Comparison of ENCODE assay signal across 11 cellular contexts in the genomic region with DNA sequence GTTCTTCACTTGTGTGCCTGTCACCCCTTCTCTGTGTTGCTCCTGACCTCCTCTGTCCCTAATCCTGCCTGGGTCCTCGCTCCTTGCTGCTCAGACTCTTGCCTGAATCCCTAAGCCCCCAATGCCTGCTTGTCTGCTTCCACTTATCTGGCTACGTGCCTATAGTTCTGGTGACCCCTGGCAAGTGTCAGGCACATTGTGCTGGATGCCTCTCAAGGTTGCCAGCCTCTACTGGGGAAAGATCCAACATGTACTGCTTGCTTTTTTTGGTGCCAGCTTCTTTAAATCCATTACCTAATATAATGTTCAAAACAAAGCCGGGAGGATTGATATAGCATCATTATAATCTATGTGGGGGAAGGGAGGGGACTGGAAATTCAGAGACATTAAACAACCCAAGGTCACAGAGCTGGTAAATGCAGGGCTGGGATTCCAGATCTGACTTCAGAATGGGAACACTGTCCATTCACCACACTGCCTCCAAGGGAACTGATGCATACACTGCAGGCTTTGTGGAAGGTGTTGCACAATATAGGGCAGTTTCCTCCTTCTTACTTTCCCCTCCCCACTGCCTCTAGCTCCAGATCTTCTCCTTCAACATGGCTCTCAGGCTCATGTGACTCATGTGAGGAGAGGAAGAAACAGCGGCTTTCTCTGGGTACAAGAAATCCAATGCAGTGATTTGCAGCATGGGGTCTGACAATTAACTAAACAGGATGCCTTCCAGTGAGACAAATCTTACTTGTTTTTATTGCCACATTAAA.
DNase-seq lines count a peak whose midpoint lies in the region; ATAC-seq, FAIRE-seq and TF ChIP-seq lines count a peak whose summit lies in the region.
"Had no signal": no experiment of that assay in that cellular context is flagged by ENCODE, and none has a peak within 500 bp of the region (broad histone marks: within the 10 kb centered on the region; RNA-seq: fewer than 3 reads in every experiment).

No MANE protein-coding gene starts in this region.

- no peak overlapping the region for H3K4me3 ChIP-seq in K562
- H3K4me3 ChIP-seq in tibial nerve: no peak overlapping the region
- H3K4me3 ChIP-seq in spleen: no peak overlapping the region

- no peak for TF ChIP-seq RAD21 in K562 (CRISPR knock-in tag; conservative IDR thresholded peaks at IDR 0.05 in 1 of 2, IDR thresholded peaks at IDR 0.05 in 1 of 2)

- in situ Hi-C loops in K562 (cut with MboI): no loop called here

- FAIRE-seq in HTR-8/SVneo (lab: Jason Lieb, UNC): peak; percentile 93
- no peak for FAIRE-seq in K562 (lab: Jason Lieb, UNC)

- H3K9ac ChIP-seq in K562 (ENCODE audit: insufficient read depth in 1 of 2, low read depth in 2 of 2, low read length in 2 of 2): no peak overlapping the region

- H3K4me2 ChIP-seq in K562 (ENCODE audit: insufficient read depth, low read length): no peak overlapping the region

- intact Hi-C loops in K562 (cut with micrococcal nuclease) (no loop called here), spleen (cut with DNase I; ENCODE audit: low total_unique reads) (no loop called here)

- TF ChIP-seq EP300 in K562 (IDR thresholded peaks at IDR 0.05; ENCODE audit: low read length) (no peak), tibial nerve (IDR thresholded peaks at IDR 0.05) (peak in 1 of 2 donors; percentile 70)

- H3K27me3 ChIP-seq in K562 (ENCODE audit: control insufficient read depth in 2 of 2, insufficient read depth in 2 of 2, low read length in 2 of 2) (no peaks in the 10 kb centered on the region), tibial nerve (no peaks in the 10 kb centered on the region), spleen (replicated peaks in 1 of 7) (no peaks in the 10 kb centered on the region)

- H3K4me1 ChIP-seq in K562 (replicated peaks in 1 of 2; ENCODE audit: control insufficient read depth in 2 of 2, insufficient read depth in 2 of 2, low read length in 2 of 2) (no peaks in the 10 kb centered on the region), tibial nerve (peaks cover 0 to 33% (median 3%) of the 10 kb centered on the region in 4 donors), spleen (peaks cover 0 to 11% (median 0%) of the 10 kb centered on the region in 6 donors)

- 0% methylated on average over 4 of the region's 4 CpGs for WGBS in K562 (ENCODE audit: insufficient coverage, low coverage, missing lambda C conversion rate)
- 22 to 26% methylated on average over 4 of the region's 4 CpGs for WGBS in tibial nerve, 2 donors
- WGBS in spleen, 5 donors: 48 to 81% (median 64%) methylated on average over 4 of the region's 4 CpGs

- no peaks in the 10 kb centered on the region for H4K20me1 ChIP-seq in K562 (replicated peaks; ENCODE audit: control insufficient read depth, insufficient read depth, low read length)

- CTCF ChIA-PET in K562 (lab: Yijun Ruan, JAX; ENCODE audit: low intra/inter-chr PET ratio): no interaction called here

- no peaks in the 10 kb centered on the region for H3K9me3 ChIP-seq in K562 (replicated peaks; ENCODE audit: control insufficient read depth, insufficient read depth, low read depth, low read length)
- no peaks in the 10 kb centered on the region for H3K9me3 ChIP-seq in tibial nerve
- peaks cover 0 to 3% (median 0%) of the 10 kb centered on the region in 8 donors for H3K9me3 ChIP-seq in spleen

- no peaks in the 10 kb centered on the region for H3K9me1 ChIP-seq in K562 (ENCODE audit: control insufficient read depth, insufficient read depth, low read length)

- DNase-seq in HTR-8/SVneo (ENCODE audit: insufficient read length, low spot score): no peak
- DNase-seq in K562 (ENCODE audit: extremely low read depth in 1 of 4, low spot score in 3 of 4): no peak
- peak; percentile 49 for DNase-seq in iris pigment epithelial cell (ENCODE audit: low read depth)
- peak in 1 of 2 donors; percentile 44 for DNase-seq in tibial nerve (ENCODE audit: low spot score in 2 of 2)
- no peak for DNase-seq in DMS79 (lab: John Stamatoyannopoulos, UW)
- no peak for DNase-seq in NCI-H1417 treated with DMSO at 0.1 percent for 48 hours (lab: John Stamatoyannopoulos, UW)
- no peak for DNase-seq in spleen
- DNase-seq: activated naive CD8-positive, alpha-beta T cell treated with anti-CD3 and anti-CD28 coated beads, Interleukin-2, amount 50 U/mL, for 24 hours; stimulated activated CD4-positive, alpha-beta T cell treated with anti-CD3 and anti-CD28 coated beads, Interleukin-15, amount 100 ng/mL, for 24 hours; T-helper 2 cell had no signal

- no peak overlapping the region for H3K27ac ChIP-seq in K562 (ENCODE audit: extremely low read depth, low read depth, low read length)
- peak overlapping the region in 3 of 4 donors; percentile 3 to 79 (median 54) for H3K27ac ChIP-seq in tibial nerve
- H3K27ac ChIP-seq in spleen: peak overlapping the region in 1 of 8 donors; percentile 21

- H3K36me3 ChIP-seq in K562 (ENCODE audit: control insufficient read depth, insufficient read depth, low read length) (no peaks in the 10 kb centered on the region), tibial nerve (no peaks in the 10 kb centered on the region), spleen (no peaks in the 10 kb centered on the region)

- no peaks in the 10 kb centered on the region for H3K79me2 ChIP-seq in K562 (ENCODE audit: control insufficient read depth, insufficient read depth, low read length)

- H2AFZ ChIP-seq in K562 (ENCODE audit: low read depth, low read length): no peak overlapping the region

- POLR2A ChIA-PET in K562 (lab: Yijun Ruan, JAX): no interaction called here

- TF ChIP-seq POLR2A in K562 (conservative IDR thresholded peaks at IDR 0.05) (no peak), tibial nerve (IDR thresholded peaks at IDR 0.05) (no peak), spleen (IDR thresholded peaks at IDR 0.05) (no peak)

- ATAC-seq in K562: no peak
- no peak for ATAC-seq in HG03342 (IDR thresholded peaks at IDR 0.05; ENCODE audit: unreplicated experiment)
- ATAC-seq: activated naive CD8-positive, alpha-beta T cell treated with anti-CD3 and anti-CD28 coated beads, Interleukin-2, amount 50 U/mL, for 24 hours had no signal

- BruUV-seq in K562 (replicated peaks; lab: Mats Ljungman, UMichigan): no TSS peak

- TF ChIP-seq CTCF in K562 (IDR thresholded peaks at IDR 0.05 in 2 of 3, conservative IDR thresholded peaks at IDR 0.05 in 1 of 3; ENCODE audit: insufficient read depth in 2 of 3, low read depth in 1 of 3, low read length in 3 of 3) (no peak), tibial nerve (IDR thresholded peaks at IDR 0.05) (peak in 1 of 5 experiments; percentile 26), spleen (IDR thresholded peaks at IDR 0.05 in 8 of 11, conservative IDR thresholded peaks at IDR 0.05 in 3 of 11) (no peak)

TF ChIP-seq in K562, 482 proteins besides CTCF, POLR2A, EP300 and RAD21:
- TF ChIP-seq ZNF384 (IDR thresholded peaks at IDR 0.05; ENCODE audit: low read depth, low read length): no peak
- TF ChIP-seq BRD4 (IDR thresholded peaks at IDR 0.05): no peak
- peak; percentile 65 for TF ChIP-seq CEBPB (tag; IDR thresholded peaks at IDR 0.05)
- TF ChIP-seq SRSF3 (IDR thresholded peaks at IDR 0.05; ENCODE audit: insufficient read depth, low read length): no peak
- no peak for TF ChIP-seq ZNF57 (CRISPR knock-in tag; IDR thresholded peaks at IDR 0.05)
TF ChIP-seq in K562: peak in this region for 1.
